Comparison of ENCODE assay signal across 9 cellular contexts in genomic region chr20:19975901-19976300, GRCh38. TPM values are rescaled to one million over a fixed set of nuclear protein-coding genes. Genes with fewer than 3 reads are reported as not detected.
A peak's percentile ranks its signal among the peaks of the same experiment; 100 is the strongest.
DNase-seq lines count a peak whose midpoint lies in the region; ATAC-seq and TF ChIP-seq lines count a peak whose summit lies in the region.
"Had no signal": no experiment of that assay in that cellular context is flagged by ENCODE, and none has a peak within 500 bp of the region (broad histone marks: within the 10 kb centered on the region; RNA-seq: fewer than 3 reads in every experiment).

No MANE protein-coding gene starts in this region.

- H3K27me3 ChIP-seq in IMR-90 (ENCODE audit: control insufficient read depth, insufficient read depth, low read length) (no peaks in the 10 kb centered on the region), lung (ENCODE audit: control insufficient read depth, insufficient read depth) (no peaks in the 10 kb centered on the region), transverse colon (no peaks in the 10 kb centered on the region)

- 20% methylated on average over 8 of the region's 9 CpGs; no CpG with 5 or more reads in 1 of the 2 experiments for WGBS in IMR-90 (ENCODE audit: extremely low coverage in 2 of 2, insufficient read length in 1 of 2), 2 experiments
- WGBS in lung, 2 donors = 48 to 74% methylated on average over 9 of the region's 9 CpGs
- WGBS in transverse colon (ENCODE audit: low coverage in 1 of 2), 2 donors = 62 to 88% methylated on average over 7 to 9 of the region's 9 CpGs

- peaks cover 22% of the 10 kb centered on the region for H3K9me1 ChIP-seq in IMR-90 (ENCODE audit: insufficient read depth, low read length)

- H3K36me3 Mint-ChIP-seq in T-helper 2 cell treated with Interferon-gamma antibody and Interleukin-4, amounts not matched to agents 5 μg/mL and 100 μg/mL, for 36 hours (ENCODE audit: low read depth) = no peaks in the 10 kb centered on the region

- H4K91ac ChIP-seq in IMR-90 (ENCODE audit: insufficient read depth, low read depth, low read length) = peak overlapping the region; percentile 96

- in situ Hi-C loops in IMR-90 (cut with MboI; ENCODE audit: low sequenced_read_pairs) (loop anchor here (10.0 kb wide), 1 partner anchor 191 kb away; no protein-coding TSS in a partner anchor), transverse colon (cut with MboI; ENCODE audit: low pct_ligation_motif_present in 1 of 4, low pct_unique_long_range_greater_than_20kb in 1 of 4, low sequenced_read_pairs in 3 of 4) (no loop called here)

- H3K9me3 ChIP-seq in IMR-90 (ENCODE audit: control insufficient read depth, insufficient read depth, low read length) = no peaks in the 10 kb centered on the region
- H3K9me3 ChIP-seq in lung (ENCODE audit: control insufficient read depth in 2 of 2, insufficient read depth in 1 of 2, low read length in 1 of 2) = no peaks in the 10 kb centered on the region
- H3K9me3 ChIP-seq in transverse colon = no peaks in the 10 kb centered on the region

- H3K4me3 ChIP-seq in IMR-90 (ENCODE audit: insufficient read depth, low read depth, low read length) (peak overlapping the region; percentile 71), cardiac fibroblast (replicated peaks in 1 of 2; ENCODE audit: low read depth in 2 of 2, low read length in 2 of 2) (peak overlapping the region; percentile 58 to 72), lung (peak overlapping the region; percentile 49), transverse colon (peak overlapping the region; percentile 35 to 47 (median 40))

- peak overlapping the region; percentile 94 for H2BK5ac ChIP-seq in IMR-90 (ENCODE audit: low read depth, low read length, poor library complexity, severe bottlenecking)

- no peaks in the 10 kb centered on the region for H3K9me3 Mint-ChIP-seq in T-helper 2 cell treated with Interferon-gamma antibody and Interleukin-4, amounts not matched to agents 5 μg/mL and 100 μg/mL, for 36 hours

- H3K27me3 Mint-ChIP-seq in T-helper 2 cell treated with Interferon-gamma antibody and Interleukin-4, amounts not matched to agents 5 μg/mL and 100 μg/mL, for 36 hours (ENCODE audit: low read depth) = no peaks in the 10 kb centered on the region

- H4K20me1 ChIP-seq in IMR-90 (ENCODE audit: insufficient read depth, low read length) = peaks cover 56% of the 10 kb centered on the region

- DNase-seq in IMR-90 = no peak
- DNase-seq in cardiac fibroblast (ENCODE audit: low read depth in 2 of 2) = peak; percentile 36 to 46
- no peak for DNase-seq in lung (ENCODE audit: low spot score)
- no peak for DNase-seq in transverse colon
- DNase-seq in NCI-H82 (lab: John Stamatoyannopoulos, UW) = no peak
- DNase-seq in T-helper 2 cell treated with Interferon-gamma antibody and Interleukin-4, amounts not matched to agents 5 μg/mL and 100 μg/mL, for 36 hours (ENCODE audit: low spot score) = no peak
- no peak for DNase-seq in germinal center (ENCODE audit: low spot score)
- DNase-seq: KBM-7 had no signal

- H3K9ac ChIP-seq in IMR-90 (ENCODE audit: low read depth, low read length) = peak overlapping the region; percentile 83

- TF ChIP-seq CTCF in IMR-90 (conservative IDR thresholded peaks at IDR 0.05; ENCODE audit: low read depth, low read length) = no peak
- TF ChIP-seq CTCF in cardiac fibroblast (IDR thresholded peaks at IDR 0.05; ENCODE audit: low read depth, low read length) = no peak
- TF ChIP-seq CTCF in lung (IDR thresholded peaks at IDR 0.05; ENCODE audit: control extremely low read depth, extremely low read depth) = no peak
- TF ChIP-seq CTCF in transverse colon (IDR thresholded peaks at IDR 0.05) = no peak

- H2AK5ac ChIP-seq in IMR-90 (ENCODE audit: low read depth, low read length) = peak overlapping the region; percentile 67

- peak overlapping the region; percentile 99 for H3K56ac ChIP-seq in IMR-90 (ENCODE audit: extremely low read depth, insufficient read depth, low read length)

- ATAC-seq in IMR-90 (ENCODE audit: low read depth) (no peak), lung (ENCODE audit: insufficient read depth, low FRiP score) (no peak), HG02759 (IDR thresholded peaks at IDR 0.05; ENCODE audit: unreplicated experiment) (no peak)

- H3K4me1 ChIP-seq in IMR-90 (ENCODE audit: control insufficient read depth, insufficient read depth, low read length) = peaks cover 21% of the 10 kb centered on the region
- peaks cover 19 to 24% of the 10 kb centered on the region in 2 donors for H3K4me1 ChIP-seq in lung (ENCODE audit: control insufficient read depth in 2 of 2, insufficient read depth in 2 of 2, low read length in 2 of 2)
- peaks cover 10 to 46% (median 25%) of the 10 kb centered on the region in 4 donors for H3K4me1 ChIP-seq in transverse colon

- H3K79me1 ChIP-seq in IMR-90 (ENCODE audit: low read depth in 1 of 2, low read length in 2 of 2) = peaks cover 8 to 58% of the 10 kb centered on the region in 2 experiments

- TF ChIP-seq POLR2A in IMR-90 (IDR thresholded peaks at IDR 0.05; ENCODE audit: low read depth, low read length) (no peak), transverse colon (IDR thresholded peaks at IDR 0.05) (no peak)

- peak overlapping the region; percentile 91 for H2BK120ac ChIP-seq in IMR-90 (ENCODE audit: low read depth, low read length)

- peak overlapping the region; percentile 38; the same call in 2 of the 3 replicates for H2BK15ac ChIP-seq in IMR-90 (ENCODE audit: low read depth, low read length)

- H3K4me1 Mint-ChIP-seq in T-helper 2 cell treated with Interferon-gamma antibody and Interleukin-4, amounts not matched to agents 5 μg/mL and 100 μg/mL, for 36 hours (ENCODE audit: low read depth) = peaks cover 3% of the 10 kb centered on the region

- H2AFZ ChIP-seq in IMR-90 (replicated peaks; ENCODE audit: low read length, poor library complexity) = peak overlapping the region; percentile 65

- H3K4me3 Mint-ChIP-seq in T-helper 2 cell treated with Interferon-gamma antibody and Interleukin-4, amounts not matched to agents 5 μg/mL and 100 μg/mL, for 36 hours = no peak overlapping the region

- H4K5ac ChIP-seq in IMR-90 (ENCODE audit: low read depth, low read length) = peak overlapping the region; percentile 28

- BruUV-seq in IMR-90 (replicated peaks; lab: Mats Ljungman, UMichigan) = no TSS peak

- H3K36me3 ChIP-seq in IMR-90 (ENCODE audit: control insufficient read depth, insufficient read depth, low read length) = peaks cover 19% of the 10 kb centered on the region
- H3K36me3 ChIP-seq in lung (ENCODE audit: control insufficient read depth in 2 of 2, insufficient read depth in 2 of 2, low read length in 2 of 2) = peaks cover 0 to 14% of the 10 kb centered on the region in 2 donors
- H3K36me3 ChIP-seq in transverse colon = peaks cover 0 to 4% (median 0%) of the 10 kb centered on the region in 4 donors

- dilution Hi-C loops in IMR-90 (cut with HindIII; ENCODE audit: low sequenced_read_pairs, unreplicated experiment) = no loop called here

- peak overlapping the region; percentile 56 for H3K18ac ChIP-seq in IMR-90 (ENCODE audit: low read depth, low read length)

- H3K27ac ChIP-seq in IMR-90 (ENCODE audit: insufficient read depth, low read length) (peak overlapping the region; percentile 92), lung (ENCODE audit: low read depth in 1 of 2, low read length in 1 of 2) (peak overlapping the region; percentile 90 to 96), transverse colon (peak overlapping the region; percentile 86 to 94 (median 88))

- POLR2A ChIA-PET in IMR-90 (lab: Charles Lee; ENCODE audit: unreplicated experiment) = interaction anchor here (3.2 kb wide), 1 partner anchor 18 kb away, joined by 10 read pairs; no protein-coding TSS in a partner anchor

- no peak for TF ChIP-seq EP300 in transverse colon (IDR thresholded peaks at IDR 0.05; ENCODE audit: low read depth)

- H3K4ac ChIP-seq in IMR-90 (ENCODE audit: low read depth, low read length) = peak overlapping the region; percentile 95

- H3K14ac ChIP-seq in IMR-90 (replicated peaks; ENCODE audit: low read depth, low read length) = peak overlapping the region; percentile 98

- peak overlapping the region; percentile 95 for H3K23ac ChIP-seq in IMR-90 (ENCODE audit: low read depth, low read length)

- CTCF ChIA-PET in IMR-90 (lab: Yijun Ruan, JAX) = interaction anchor here (0.5 kb wide), 1 partner anchor 273 kb away, joined by 3 read pairs; no protein-coding TSS in a partner anchor

- TF ChIP-seq RAD21 in IMR-90 (IDR thresholded peaks at IDR 0.05; ENCODE audit: low read length) = no peak; the same call in 1 of the 2 replicates

- H4K8ac ChIP-seq in IMR-90 (ENCODE audit: low read depth in 2 of 2, low read length in 2 of 2) = peak overlapping the region; percentile 92 to 94; a peak in 3 of 4 replicates

- intact Hi-C loops in IMR-90 (cut with micrococcal nuclease) = loop anchor here (2.0 to 10.0 kb wide), 2 partner anchors 87 to 161 kb away; no protein-coding TSS in a partner anchor
- intact Hi-C loops in transverse colon (cut with DNase I; ENCODE audit: low total_unique reads) = loop anchor here (10.0 kb wide), 1 partner anchor 91 kb away; no protein-coding TSS in a partner anchor

- no peak overlapping the region for H3K27ac Mint-ChIP-seq in T-helper 2 cell treated with Interferon-gamma antibody and Interleukin-4, amounts not matched to agents 5 μg/mL and 100 μg/mL, for 36 hours

- peak overlapping the region; percentile 99 for H2AK9ac ChIP-seq in IMR-90 (replicated peaks; ENCODE audit: low read depth, low read length, poor library complexity)

- peak overlapping the region; percentile 76 for H3K4me2 ChIP-seq in IMR-90 (ENCODE audit: low read depth, low read length)

- H2BK20ac ChIP-seq in IMR-90 (ENCODE audit: low read depth, low read length) = peak overlapping the region; percentile 85

TF ChIP-seq in IMR-90, 13 proteins besides CTCF, POLR2A, EP300 and RAD21:
- TF ChIP-seq USF2 (IDR thresholded peaks at IDR 0.05; ENCODE audit: low read depth, low read length) = no peak
- TF ChIP-seq BHLHE40 (IDR thresholded peaks at IDR 0.05; ENCODE audit: low read depth, low read length) = no peak
- peak; percentile 84; the same call in 1 of the 2 replicates for TF ChIP-seq MXI1 (IDR thresholded peaks at IDR 0.05; ENCODE audit: borderline replicate concordance, low read depth, low read length)
- no peak for TF ChIP-seq NFE2L2 (IDR thresholded peaks at IDR 0.05; ENCODE audit: low read depth, low read length)
- TF ChIP-seq MAFK (IDR thresholded peaks at IDR 0.05; ENCODE audit: low read depth, low read length) = no peak

RNA-seq across cellular contexts. Expression of gene NAA20, which starts 41.3 kb away (rescaled TPM):
- total RNA-seq in IMR-90 (2012; rRNA removed) (35.7 and 59.7 TPM in 2 replicates), lung (10 to 100 TPM; 33.6 to 55.6 TPM), transverse colon (10 to 100 TPM; 26.5 to 58.0 (median 32.7) TPM)
- polyA plus RNA-seq in IMR-90 (2012; rRNA removed) (50.9 and 58.8 TPM in 2 replicates), lung (100 to 1,000 TPM in 1 of 2 donors, 10 to 100 TPM in 1; 64.3 to 143 TPM)
- 22.3 and 26.0 TPM in 2 replicates for polyA plus RNA-seq in IMR-90 (2012; cell fraction: cytosol; rRNA removed)
- 10.2 and 27.2 TPM in 2 replicates for polyA plus RNA-seq in IMR-90 (2012; cell fraction: nucleus; rRNA removed; ENCODE audit: low replicate concordance)

Comparison
In these comparisons a context has a peak if more than half of its experiments do, and no peak if none do; other contexts are left out.
1. DNase-seq: peak in cardiac fibroblast (2 of 2); none in IMR-90 (single experiment), lung (single experiment), transverse colon (single experiment), NCI-H82 (single experiment), T-helper 2 cell treated with Interferon-gamma antibody and Interleukin-4, amounts not matched to agents 5 μg/mL and 100 μg/mL, for 36 hours (single experiment) and germinal center (single experiment).
2. Peak in every context shown above with its lines, with median percentiles within 50 percentile points of each other: H3K27ac ChIP-seq and H3K4me3 ChIP-seq.